15 cellular contexts compared by ENCODE assay signal in the genomic region with DNA sequence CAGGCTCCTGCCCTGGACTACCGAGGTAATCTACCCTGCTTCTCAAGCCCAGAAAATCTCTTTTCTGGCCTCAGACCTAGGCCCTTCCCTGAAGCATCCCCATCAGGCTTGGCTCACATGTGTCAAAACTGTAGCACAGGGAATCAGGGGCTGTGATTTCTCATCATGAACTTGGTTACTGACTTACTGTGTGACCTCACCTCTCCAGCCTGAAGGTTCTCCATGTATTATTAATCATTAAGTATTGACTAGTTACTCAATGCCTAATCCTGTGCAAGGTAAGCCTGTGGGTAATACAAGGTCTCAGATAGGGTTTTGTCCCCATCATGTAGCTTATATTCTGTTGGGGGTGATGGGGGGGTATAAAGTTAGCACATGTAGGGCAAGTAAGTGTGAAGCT. TPM values are rescaled to one million over a fixed set of nuclear protein-coding genes. Genes with fewer than 3 reads are reported as not detected.
DNase-seq lines count a peak whose midpoint lies in the region; ATAC-seq and TF ChIP-seq lines count a peak whose summit lies in the region.
"Had no signal": no experiment of that assay in that cellular context is flagged by ENCODE, and none has a peak within 500 bp of the region (broad histone marks: within the 10 kb centered on the region; RNA-seq: fewer than 3 reads in every experiment).

No MANE protein-coding gene starts in this region.

- no peaks in the 10 kb centered on the region for H3K36me3 ChIP-seq in right atrium auricular region
- no peaks in the 10 kb centered on the region for H3K36me3 ChIP-seq in esophagus squamous epithelium
- H3K36me3 ChIP-seq in rectal smooth muscle tissue (ENCODE audit: control insufficient read depth, insufficient read depth, low read length): no peaks in the 10 kb centered on the region

- TF ChIP-seq CTCF in right atrium auricular region (IDR thresholded peaks at IDR 0.05) (no peak), esophagus squamous epithelium (IDR thresholded peaks at IDR 0.05) (no peak)

- DNase-seq in right atrium auricular region (ENCODE audit: low spot score) (no peak), left cardiac atrium (no peak), esophagus squamous epithelium (lab: John Stamatoyannopoulos, UW) (no peak), hippocampal formation (lab: John Stamatoyannopoulos, UW) (no peak), anterior cingulate cortex (lab: John Stamatoyannopoulos, UW) (no peak)
- DNase-seq: activated CD4-positive, alpha-beta T cell treated with anti-CD3 and anti-CD28 coated beads, Interleukin-2, amount 50 U/mL, for 48 hours; activated T-cell treated with anti-CD3 and anti-CD28 coated beads, Interleukin-2, amount 50 U/mL, for 72 hours; CD8-positive, alpha-beta T cell; cortex of kidney; KG1; NCI-H1105 treated with DMSO at 0.1 percent for 48 hours had no signal

- WGBS in esophagus squamous epithelium, 2 donors: 100% methylated on average over 1 of the region's 1 CpG; no CpG with 5 or more reads in 1 of the 2 donors

- peak overlapping the region; percentile 73 to 77 for H3K27ac ChIP-seq in right atrium auricular region
- peak overlapping the region in 3 of 4 donors; percentile 76 to 89 (median 83) for H3K27ac ChIP-seq in esophagus squamous epithelium
- H3K27ac ChIP-seq in rectal smooth muscle tissue (ENCODE audit: low read depth, low read length): peak overlapping the region; percentile 65
- H3K27ac ChIP-seq: HL-60 had no signal

- no peak for TF ChIP-seq POLR2A in esophagus squamous epithelium (IDR thresholded peaks at IDR 0.05)

- H3K9me3 ChIP-seq in right atrium auricular region: no peaks in the 10 kb centered on the region
- no peaks in the 10 kb centered on the region for H3K9me3 ChIP-seq in esophagus squamous epithelium

- ATAC-seq in left cardiac atrium: no peak
- ATAC-seq in HG02759 (IDR thresholded peaks at IDR 0.05; ENCODE audit: unreplicated experiment): no peak
- no peak for ATAC-seq in GM19463 (IDR thresholded peaks at IDR 0.05; ENCODE audit: unreplicated experiment)
- ATAC-seq: activated T-cell treated with anti-CD3 and anti-CD28 coated beads, Interleukin-2, amount 50 U/mL, for 72 hours; CD8-positive, alpha-beta T cell had no signal

- no peak overlapping the region for H3K9ac ChIP-seq in rectal smooth muscle tissue (ENCODE audit: low read length)

- H3K4me1 ChIP-seq in right atrium auricular region (peaks cover 0 to 3% of the 10 kb centered on the region in 2 donors), esophagus squamous epithelium (peaks cover 3 to 39% (median 14%) of the 10 kb centered on the region in 3 donors), rectal smooth muscle tissue (ENCODE audit: control insufficient read depth, insufficient read depth, low read length) (no peaks in the 10 kb centered on the region)

- H3K27me3 ChIP-seq in right atrium auricular region: no peaks in the 10 kb centered on the region
- no peaks in the 10 kb centered on the region for H3K27me3 ChIP-seq in esophagus squamous epithelium
- no peaks in the 10 kb centered on the region for H3K27me3 ChIP-seq in rectal smooth muscle tissue (ENCODE audit: control insufficient read depth, insufficient read depth, low read length)

- H3K4me3 ChIP-seq in right atrium auricular region (no peak overlapping the region), esophagus squamous epithelium (no peak overlapping the region), rectal smooth muscle tissue (ENCODE audit: low read length) (no peak overlapping the region)

- intact Hi-C loops in left cardiac atrium (cut with DNase I): no loop called here
- intact Hi-C loops in esophagus squamous epithelium (cut with DNase I): no loop called here

RNA-seq across cellular contexts. Expression of a gene that starts 6.8 kb away (rescaled TPM):
- total RNA-seq in right atrium auricular region (10 to 100 TPM; 14.9 to 15.3 TPM), left cardiac atrium (10 to 100 TPM; 20.4 to 37.4 TPM), esophagus squamous epithelium (10 to 100 TPM; 22.6 to 38.4 (median 25.6) TPM)
- total RNA-seq: activated T-cell treated with anti-CD3 and anti-CD28 coated beads, Interleukin-2, amount 50 U/mL, for 72 hours; CD8-positive, alpha-beta T cell had no signal

RNA-seq across cellular contexts. Expression of a gene that starts 14.2 kb away (rescaled TPM):
- total RNA-seq in right atrium auricular region (10 to 100 TPM in 1 of 2 donors, 1 to 10 TPM in 1; 7.5 to 12.0 TPM), left cardiac atrium (10 to 100 TPM in 1 of 2 donors, 1 to 10 TPM in 1; 8.0 to 10.1 TPM), esophagus squamous epithelium (10 to 100 TPM; 27.1 to 72.1 (median 37.7) TPM)
